ENCODE assay signal across 1 cellular context in genomic region chr14:51989293-51990234, GRCh38.
TF ChIP-seq lines count a peak whose summit lies in the region.

RTRAF (plus strand) TSS chr14:51989546; CDS start chr14:51989640, 94 bp downstream.

TF ChIP-seq in HEK293, 187 proteins besides CTCF, POLR2A, EP300 and RAD21 (continued from another document):
- TF ChIP-seq ZBTB11 (tag by site-specific recombination; conservative IDR thresholded peaks at IDR 0.05; ENCODE audit: low read depth) (no peak; the same call in 1 of the 2 replicates), GLI2 (tag by site-specific recombination; IDR thresholded peaks at IDR 0.05; ENCODE audit: borderline replicate concordance, low read depth) (no peak), HOXA7 (CRISPR knock-in tag; IDR thresholded peaks at IDR 0.05; ENCODE audit: borderline replicate concordance) (no peak), OSR2 (tag by site-specific recombination; IDR thresholded peaks at IDR 0.05) (no peak), YY2 (tag by site-specific recombination; IDR thresholded peaks at IDR 0.05) (no peak), BCL11A (tag by site-specific recombination; IDR thresholded peaks at IDR 0.05; ENCODE audit: low read depth) (no peak), TRIM28 (IDR thresholded peaks at IDR 0.05; ENCODE audit: borderline replicate concordance, low read length) (peak; percentile 63; the same call in 1 of the 2 replicates), GFI1B (tag by site-specific recombination; IDR thresholded peaks at IDR 0.05) (0 out of 2 replicates have a peak, but pooled peaks have one; percentile 37), ZNF394 (tag by site-specific recombination; IDR thresholded peaks at IDR 0.05; ENCODE audit: borderline replicate concordance) (peak; percentile 64; the same call in 1 of the 2 replicates), ZNF645 (tag by site-specific recombination; IDR thresholded peaks at IDR 0.05) (no peak), ZBTB44 (tag by site-specific recombination; IDR thresholded peaks at IDR 0.05) (no peak), ZNF704 (tag by site-specific recombination; IDR thresholded peaks at IDR 0.05) (peak; percentile 39; the same call in 1 of the 2 replicates), ZBTB49 (tag by site-specific recombination; IDR thresholded peaks at IDR 0.05; ENCODE audit: low read depth) (no peak), ZNF664 (tag by site-specific recombination; IDR thresholded peaks at IDR 0.05) (no peak), ZNF391 (tag by site-specific recombination; IDR thresholded peaks at IDR 0.05; ENCODE audit: borderline replicate concordance, low read depth) (no peak), FEZF1 (tag by site-specific recombination; IDR thresholded peaks at IDR 0.05) (0 out of 2 replicates have a peak, but pooled peaks have one; percentile 6), ZBTB20 (tag by site-specific recombination; IDR thresholded peaks at IDR 0.05) (peak; percentile 65), EGR2 (tag by site-specific recombination; IDR thresholded peaks at IDR 0.05; ENCODE audit: low read depth) (no peak), RBAK (tag by site-specific recombination; IDR thresholded peaks at IDR 0.05) (no peak), ZNF521 (tag by site-specific recombination; IDR thresholded peaks at IDR 0.05) (no peak), ZNF585B (tag by site-specific recombination; IDR thresholded peaks at IDR 0.05) (no peak), ZFP69B (tag by site-specific recombination; IDR thresholded peaks at IDR 0.05) (peak; percentile 58; the same call in 1 of the 2 replicates), GLI4 (tag by site-specific recombination; IDR thresholded peaks at IDR 0.05) (no peak), ZNF596 (tag by site-specific recombination; IDR thresholded peaks at IDR 0.05) (peak; percentile 57), ZNF311 (tag by site-specific recombination; IDR thresholded peaks at IDR 0.05; ENCODE audit: borderline replicate concordance) (no peak), MZF1 (tag by site-specific recombination; IDR thresholded peaks at IDR 0.05; ENCODE audit: borderline replicate concordance) (no peak), ZNF366 (tag by site-specific recombination; conservative IDR thresholded peaks at IDR 0.05) (0 out of 2 replicates have a peak, but pooled peaks have one; percentile 5), ZNF514 (tag by site-specific recombination; IDR thresholded peaks at IDR 0.05) (no peak), ZNF112 (tag by site-specific recombination; IDR thresholded peaks at IDR 0.05) (no peak), ZBTB6 (tag by site-specific recombination; IDR thresholded peaks at IDR 0.05) (0 out of 2 replicates have a peak, but pooled peaks have one; percentile 8), ZNF416 (tag by site-specific recombination; IDR thresholded peaks at IDR 0.05) (no peak), ZNF621 (tag by site-specific recombination; IDR thresholded peaks at IDR 0.05) (no peak), ZNF747 (tag by site-specific recombination; IDR thresholded peaks at IDR 0.05) (no peak), AEBP2 (tag by site-specific recombination; IDR thresholded peaks at IDR 0.05; ENCODE audit: borderline replicate concordance) (no peak), ZNF488 (tag by site-specific recombination; IDR thresholded peaks at IDR 0.05) (no peak), BCL11B (tag by site-specific recombination; IDR thresholded peaks at IDR 0.05; ENCODE audit: low read depth) (no peak), ZNF624 (tag by site-specific recombination; IDR thresholded peaks at IDR 0.05) (no peak), ELK4 (IDR thresholded peaks at IDR 0.05; ENCODE audit: borderline replicate concordance, low read depth, low read length) (no peak), ZNF600 (tag by site-specific recombination; IDR thresholded peaks at IDR 0.05) (peak; percentile 61), ZNF169 (tag by site-specific recombination; IDR thresholded peaks at IDR 0.05) (no peak), ZSCAN4 (tag by site-specific recombination; IDR thresholded peaks at IDR 0.05) (no peak), ZNF324 (tag by site-specific recombination; IDR thresholded peaks at IDR 0.05) (no peak), ZBTB21 (tag by site-specific recombination; IDR thresholded peaks at IDR 0.05) (no peak), ZNF548 (tag by site-specific recombination; IDR thresholded peaks at IDR 0.05) (no peak)
